26 cellular contexts compared by ENCODE assay signal in genomic region chr10:15420858-15421257, GRCh38. TPM values are rescaled to one million over a fixed set of nuclear protein-coding genes. Genes with fewer than 3 reads are reported as not detected.
DNase-seq lines count a peak whose midpoint lies in the region; ATAC-seq, FAIRE-seq and TF ChIP-seq lines count a peak whose summit lies in the region.
"Had no signal": no experiment of that assay in that cellular context is flagged by ENCODE, and none has a peak within 500 bp of the region (broad histone marks: within the 10 kb centered on the region; RNA-seq: fewer than 3 reads in every experiment).

No MANE protein-coding gene starts in this region.

- no peaks in the 10 kb centered on the region for H3K9me3 Mint-ChIP-seq in activated T-helper 1 cell treated with anti-CD3 and anti-CD28 coated beads, Interleukin-12 subunit alpha, Interleukin-12 subunit beta, Interleukin-2, Interleukin-4 antibody, amounts not matched to agents 30 ng/mL and 10 ng/mL and 1 ng/mL, durations not matched to agents 14 hours and 24 hours and 36 hours

- no peak for TF ChIP-seq POLR2A in K562 (conservative IDR thresholded peaks at IDR 0.05)

- no peak for FAIRE-seq in K562 (lab: Jason Lieb, UNC)
- FAIRE-seq: GM12892, HepG2 had no signal

- peak; percentile 52 for DNase-seq in Karpas-422
- peak; percentile 62 for DNase-seq in MV-4-11 (lab: John Stamatoyannopoulos, UW)
- DNase-seq in OCI-M1 (lab: John Stamatoyannopoulos, UW): peak; percentile 15
- no peak for DNase-seq in K562 (ENCODE audit: extremely low read depth in 1 of 4, low spot score in 3 of 4)
- DNase-seq in activated T-helper 1 cell treated with anti-CD3 and anti-CD28 coated beads, Interleukin-12 subunit alpha, Interleukin-12 subunit beta, Interleukin-2, Interleukin-4 antibody, amounts not matched to agents 30 ng/mL and 10 ng/mL and 1 ng/mL, durations not matched to agents 14 hours and 24 hours and 36 hours (ENCODE audit: low spot score): no peak
- no peak for DNase-seq in NCI-H510A (lab: John Stamatoyannopoulos, UW)
- DNase-seq in left ventricle myocardium superior: no peak
- DNase-seq: CD4-positive, CD25-positive, alpha-beta regulatory T cell; DND-41; GOT3; HCEC 1CT; NCI-H1092 treated with DMSO at 0.1 percent for 48 hours; NCI-H1436 treated with DMSO at 0.1 percent for 48 hours; NCI-H2029; NCI-H226; NCI-H524; NCI-H774; SW 1271; T-helper 17 cell had no signal

- no peaks in the 10 kb centered on the region for H3K79me2 ChIP-seq in Karpas-422 (ENCODE audit: low read length)
- H3K79me2 ChIP-seq in K562 (ENCODE audit: control insufficient read depth, insufficient read depth, low read length): no peaks in the 10 kb centered on the region

- no peaks in the 10 kb centered on the region for H4K20me1 ChIP-seq in Karpas-422 (ENCODE audit: insufficient read depth, low read depth, low read length)
- H4K20me1 ChIP-seq in K562 (replicated peaks; ENCODE audit: control insufficient read depth, insufficient read depth, low read length): no peaks in the 10 kb centered on the region

- intact Hi-C loops in K562 (cut with micrococcal nuclease) (no loop called here), left ventricle myocardium superior (cut with micrococcal nuclease) (no loop called here)
- intact Hi-C loops in activated T-helper 1 cell treated with anti-CD3 and anti-CD28 coated beads, Interleukin-12 subunit alpha, Interleukin-12 subunit beta, Interleukin-2, Interleukin-4 antibody, amounts not matched to agents 30 ng/mL and 10 ng/mL and 1 ng/mL, durations not matched to agents 14 hours and 24 hours and 36 hours (cut with micrococcal nuclease): no loop called here

- no peak for TF ChIP-seq CTCF in K562 (IDR thresholded peaks at IDR 0.05 in 2 of 3, conservative IDR thresholded peaks at IDR 0.05 in 1 of 3; ENCODE audit: insufficient read depth in 2 of 3, low read depth in 1 of 3, low read length in 3 of 3)

- BruUV-seq in K562 (replicated peaks; lab: Mats Ljungman, UMichigan): no TSS peak

- H3K4me1 ChIP-seq in Karpas-422 (ENCODE audit: low read length) (no peaks in the 10 kb centered on the region), K562 (replicated peaks in 1 of 2; ENCODE audit: control insufficient read depth in 2 of 2, insufficient read depth in 2 of 2, low read length in 2 of 2) (no peaks in the 10 kb centered on the region)
- H3K4me1 ChIP-seq: SJSA1 had no signal

- no peaks in the 10 kb centered on the region for H3K27me3 ChIP-seq in Karpas-422 (ENCODE audit: low read length)
- H3K27me3 ChIP-seq in K562 (ENCODE audit: control insufficient read depth in 2 of 2, insufficient read depth in 2 of 2, low read length in 2 of 2): no peaks in the 10 kb centered on the region
- H3K27me3 ChIP-seq: SJSA1 had no signal

- H3K36me3 ChIP-seq in Karpas-422 (ENCODE audit: insufficient read depth, low read length) (no peaks in the 10 kb centered on the region), K562 (ENCODE audit: control insufficient read depth, insufficient read depth, low read length) (no peaks in the 10 kb centered on the region)
- H3K36me3 ChIP-seq: SJSA1 had no signal

- H3K4me3 ChIP-seq in Karpas-422 (ENCODE audit: low read length) (no peak overlapping the region), K562 (no peak overlapping the region)
- H3K4me3 ChIP-seq: SJSA1 had no signal

- no peaks in the 10 kb centered on the region for H3K9me2 ChIP-seq in Karpas-422 (replicated peaks; ENCODE audit: insufficient read depth, low read length)

- POLR2A ChIA-PET in K562 (lab: Yijun Ruan, JAX): no interaction called here

- H3K27ac ChIP-seq in Karpas-422 (ENCODE audit: low read length): no peak overlapping the region
- no peak overlapping the region for H3K27ac ChIP-seq in K562 (ENCODE audit: extremely low read depth, low read depth, low read length)
- H3K27ac ChIP-seq: HL-60, KMS-11, SJSA1 had no signal

- TF ChIP-seq EP300 in K562 (IDR thresholded peaks at IDR 0.05; ENCODE audit: low read length): no peak

- TF ChIP-seq RAD21 in K562 (CRISPR knock-in tag; conservative IDR thresholded peaks at IDR 0.05 in 1 of 2, IDR thresholded peaks at IDR 0.05 in 1 of 2): no peak

- ATAC-seq in K562 (no peak), left ventricle myocardium superior (no peak)
- ATAC-seq: HepG2, Panc1, T-helper 17 cell had no signal

- no peaks in the 10 kb centered on the region for H3K36me3 Mint-ChIP-seq in activated T-helper 1 cell treated with anti-CD3 and anti-CD28 coated beads, Interleukin-12 subunit alpha, Interleukin-12 subunit beta, Interleukin-2, Interleukin-4 antibody, amounts not matched to agents 30 ng/mL and 10 ng/mL and 1 ng/mL, durations not matched to agents 14 hours and 24 hours and 36 hours (ENCODE audit: low read depth)
- H3K36me3 Mint-ChIP-seq: CD4-positive, CD25-positive, alpha-beta regulatory T cell had no signal

- no peaks in the 10 kb centered on the region for H3K9me1 ChIP-seq in K562 (ENCODE audit: control insufficient read depth, insufficient read depth, low read length)

- in situ Hi-C loops in K562 (cut with MboI): no loop called here

- no peaks in the 10 kb centered on the region for H3K9me3 ChIP-seq in Karpas-422 (ENCODE audit: low read length)
- peaks cover 1% of the 10 kb centered on the region; the same call in 1 of the 2 replicates for H3K9me3 ChIP-seq in K562 (replicated peaks; ENCODE audit: control insufficient read depth, insufficient read depth, low read depth, low read length)
- H3K9me3 ChIP-seq: SJSA1 had no signal

- H3K9ac ChIP-seq in Karpas-422 (ENCODE audit: low read length): no peak overlapping the region
- no peak overlapping the region for H3K9ac ChIP-seq in K562 (ENCODE audit: insufficient read depth in 1 of 2, low read depth in 2 of 2, low read length in 2 of 2)
- H3K9ac ChIP-seq: KMS-11 had no signal

- H3K4me1 Mint-ChIP-seq in activated T-helper 1 cell treated with anti-CD3 and anti-CD28 coated beads, Interleukin-12 subunit alpha, Interleukin-12 subunit beta, Interleukin-2, Interleukin-4 antibody, amounts not matched to agents 30 ng/mL and 10 ng/mL and 1 ng/mL, durations not matched to agents 14 hours and 24 hours and 36 hours (ENCODE audit: low read depth): no peaks in the 10 kb centered on the region
- H3K4me1 Mint-ChIP-seq: T-helper 17 cell had no signal

- CTCF ChIA-PET in K562 (lab: Yijun Ruan, JAX; ENCODE audit: low intra/inter-chr PET ratio): interaction anchor here (0.7 kb wide), 1 partner anchor 305 kb away, joined by 3 read pairs; no protein-coding TSS in a partner anchor

- 22% methylated on average over 4 of the region's 4 CpGs for WGBS in K562 (ENCODE audit: insufficient coverage, low coverage, missing lambda C conversion rate)

- H3K4me2 ChIP-seq in Karpas-422 (ENCODE audit: low read depth, low read length, poor library complexity, severe bottlenecking): no peak overlapping the region
- no peak overlapping the region for H3K4me2 ChIP-seq in K562 (ENCODE audit: insufficient read depth, low read length)
- H3K4me2 ChIP-seq: KMS-11 had no signal

- H3K27ac Mint-ChIP-seq in activated T-helper 1 cell treated with anti-CD3 and anti-CD28 coated beads, Interleukin-12 subunit alpha, Interleukin-12 subunit beta, Interleukin-2, Interleukin-4 antibody, amounts not matched to agents 30 ng/mL and 10 ng/mL and 1 ng/mL, durations not matched to agents 14 hours and 24 hours and 36 hours: no peak overlapping the region
- H3K27ac Mint-ChIP-seq: CD4-positive, CD25-positive, alpha-beta regulatory T cell; T-helper 17 cell had no signal

- H3K4me3 Mint-ChIP-seq in activated T-helper 1 cell treated with anti-CD3 and anti-CD28 coated beads, Interleukin-12 subunit alpha, Interleukin-12 subunit beta, Interleukin-2, Interleukin-4 antibody, amounts not matched to agents 30 ng/mL and 10 ng/mL and 1 ng/mL, durations not matched to agents 14 hours and 24 hours and 36 hours: no peak overlapping the region
- H3K4me3 Mint-ChIP-seq: CD4-positive, CD25-positive, alpha-beta regulatory T cell; T-helper 17 cell had no signal

- H2AFZ ChIP-seq in Karpas-422 (ENCODE audit: low read length) (no peak overlapping the region), K562 (ENCODE audit: low read depth, low read length) (no peak overlapping the region)

- H3K27me3 Mint-ChIP-seq in activated T-helper 1 cell treated with anti-CD3 and anti-CD28 coated beads, Interleukin-12 subunit alpha, Interleukin-12 subunit beta, Interleukin-2, Interleukin-4 antibody, amounts not matched to agents 30 ng/mL and 10 ng/mL and 1 ng/mL, durations not matched to agents 14 hours and 24 hours and 36 hours (ENCODE audit: insufficient read depth): peaks cover 3% of the 10 kb centered on the region

TF ChIP-seq in K562, 482 proteins besides CTCF, POLR2A, EP300 and RAD21:
- TF ChIP-seq SPI1 (IDR thresholded peaks at IDR 0.05; ENCODE audit: borderline replicate concordance, low read depth, low read length): peak; percentile 52; the same call in 1 of the 2 replicates
- no peak for TF ChIP-seq ZNF668 (CRISPR knock-in tag; IDR thresholded peaks at IDR 0.05)

RNA-seq across cellular contexts. Expression of gene FAM171A1, which starts 49.8 kb away (rescaled TPM):
- total RNA-seq in Karpas-422 (2014; rRNA removed; shearing (Covaris generic); ENCODE audit: low replicate concordance): not detected in 2 replicates
- 1.8 and 5.6 TPM in 2 replicates for total RNA-seq in K562 (2011; cell fraction: chromatin; rRNA removed; ENCODE audit: low replicate concordance)
- total RNA-seq in K562 (2011; cell fraction: nucleolus; rRNA removed): 2.9 and 5.2 TPM in 2 replicates
- total RNA-seq in K562 (2011; cell fraction: nucleoplasm; rRNA removed): 3.8 and 6.3 TPM in 2 replicates
- total RNA-seq in K562 (2014; rRNA removed) (4.5 and 5.2 TPM in 2 replicates), K562 (2014; rRNA removed; fragmentation: Illumina TruSeq; extraction: Trizol) (2.8 and 3.3 TPM in 2 replicates), K562 (2015; rRNA removed; fragmentation: Illumina TruSeq; extraction: Trizol) (4.5 and 4.8 TPM in 2 replicates), K562 (2021) (7.7 and 8.2 TPM in 2 replicates), left ventricle myocardium superior (11.6 TPM)
- polyA plus RNA-seq in K562 (2011; rRNA removed) (7.8 and 14.2 TPM in 2 replicates), K562 (2014; fragmentation: Illumina TruSeq; extraction: Trizol) (6.9 and 7.3 TPM in 2 replicates), K562 (2014; fragmentation: Nextera tagmentation; extraction: Ambion mirVana) (under 1 TPM; 0.51 to 0.94 TPM), K562 (2014; rRNA removed) (5.3 and 5.7 TPM in 2 replicates)
- 10.2 and 16.3 TPM in 2 replicates for polyA plus RNA-seq in K562 (2011; cell fraction: cytosol; rRNA removed)
- 6.8 and 8.9 TPM in 2 replicates for polyA plus RNA-seq in K562 (2011; cell fraction: nucleus; rRNA removed)
- 9.1 and 10.0 TPM in 2 replicates for polyA plus RNA-seq in K562 (2012)
- 7.6 and 11.3 TPM in 2 replicates for polyA minus RNA-seq in K562 (2011; rRNA and poly(A)+ RNA removed)
- 7.3 and 11.0 TPM in 2 replicates for polyA minus RNA-seq in K562 (2011; cell fraction: cytosol; rRNA and poly(A)+ RNA removed)
- 2.8 and 3.8 TPM in 2 replicates for polyA minus RNA-seq in K562 (2011; cell fraction: nucleus; rRNA and poly(A)+ RNA removed)
- total RNA-seq in activated T-helper 1 cell treated with anti-CD3 and anti-CD28 coated beads, Interleukin-12 subunit alpha, Interleukin-12 subunit beta, Interleukin-2, Interleukin-4 antibody, amounts not matched to agents 30 ng/mL and 10 ng/mL and 1 ng/mL, durations not matched to agents 14 hours and 24 hours and 36 hours: 0.96 and 1.5 TPM in 2 replicates
- total RNA-seq: HT-29 had no signal

Comparison
In these comparisons a context has a peak if more than half of its experiments do, and no peak if none do; other contexts are left out.
1. DNase-seq: peak in Karpas-422 (single experiment), MV-4-11 (single experiment) and OCI-M1 (single experiment); none in K562 (0 of 4), activated T-helper 1 cell treated with anti-CD3 and anti-CD28 coated beads, Interleukin-12 subunit alpha, Interleukin-12 subunit beta, Interleukin-2, Interleukin-4 antibody, amounts not matched to agents 30 ng/mL and 10 ng/mL and 1 ng/mL, durations not matched to agents 14 hours and 24 hours and 36 hours (single experiment), NCI-H510A (single experiment) and left ventricle myocardium superior (single experiment).